In genomic region chr10:98411166-98411565, GRCh38 we compare ENCODE assay signal across 1 cellular context.
A peak's percentile ranks its signal among the peaks of the same experiment; 100 is the strongest.
TF ChIP-seq lines count a peak whose summit lies in the region.

No MANE protein-coding gene starts in this region.

TF ChIP-seq in GM12878, 131 proteins besides CTCF, POLR2A, EP300 and RAD21:
- TF ChIP-seq MLLT1 (IDR thresholded peaks at IDR 0.05) (0 out of 2 replicates have a peak, but pooled peaks have one; percentile 42), ZNF622 (IDR thresholded peaks at IDR 0.05) (no peak)
